8 cellular contexts compared by ENCODE assay signal in genomic region chrX:56764153-56764974, GRCh38. TPM values are rescaled to one million over a fixed set of nuclear protein-coding genes. Genes with fewer than 3 reads are reported as not detected.
A peak's percentile ranks its signal among the peaks of the same experiment; 100 is the strongest.
DNase-seq lines count a peak whose midpoint lies in the region; ATAC-seq, FAIRE-seq and TF ChIP-seq lines count a peak whose summit lies in the region.

No MANE protein-coding gene starts in this region.

- no peaks in the 10 kb centered on the region for H3K9me3 Mint-ChIP-seq in activated T-helper 1 cell treated with anti-CD3 and anti-CD28 coated beads, Interleukin-12 subunit alpha, Interleukin-12 subunit beta, Interleukin-2, Interleukin-4 antibody, amounts not matched to agents 30 ng/mL and 10 ng/mL and 1 ng/mL, durations not matched to agents 14 hours and 24 hours and 36 hours

- peak overlapping the region; percentile 93 for H3K27ac ChIP-seq in KMS-11

- H3K79me2 ChIP-seq in KMS-11 (ENCODE audit: insufficient read depth, low read depth), result no peaks in the 10 kb centered on the region

- intact Hi-C loops in activated T-helper 1 cell treated with anti-CD3 and anti-CD28 coated beads, Interleukin-12 subunit alpha, Interleukin-12 subunit beta, Interleukin-2, Interleukin-4 antibody, amounts not matched to agents 30 ng/mL and 10 ng/mL and 1 ng/mL, durations not matched to agents 14 hours and 24 hours and 36 hours (cut with micrococcal nuclease), result no loop called here

- H3K27me3 Mint-ChIP-seq in activated T-helper 1 cell treated with anti-CD3 and anti-CD28 coated beads, Interleukin-12 subunit alpha, Interleukin-12 subunit beta, Interleukin-2, Interleukin-4 antibody, amounts not matched to agents 30 ng/mL and 10 ng/mL and 1 ng/mL, durations not matched to agents 14 hours and 24 hours and 36 hours (ENCODE audit: insufficient read depth), result no peaks in the 10 kb centered on the region

- H3K4me3 ChIP-seq in KMS-11 (IDR thresholded peaks at IDR 0.05; ENCODE audit: insufficient read depth, low read depth, low read length), result no peak overlapping the region

- peak overlapping the region; percentile 97 for H3K27ac Mint-ChIP-seq in activated T-helper 1 cell treated with anti-CD3 and anti-CD28 coated beads, Interleukin-12 subunit alpha, Interleukin-12 subunit beta, Interleukin-2, Interleukin-4 antibody, amounts not matched to agents 30 ng/mL and 10 ng/mL and 1 ng/mL, durations not matched to agents 14 hours and 24 hours and 36 hours

- H3K4me1 ChIP-seq in KMS-11 (ENCODE audit: low read depth, poor library complexity, severe bottlenecking), result peaks cover 37% of the 10 kb centered on the region

- peak overlapping the region; percentile 91 for H3K4me2 ChIP-seq in KMS-11

- H4K20me1 ChIP-seq in KMS-11 (ENCODE audit: insufficient read depth), result no peaks in the 10 kb centered on the region

- peak; percentile 55 for ATAC-seq in GM21737 (IDR thresholded peaks at IDR 0.05; ENCODE audit: unreplicated experiment)

- no peaks in the 10 kb centered on the region for H3K36me3 ChIP-seq in KMS-11 (ENCODE audit: insufficient read depth)

- peak overlapping the region; percentile 91 for H3K9ac ChIP-seq in KMS-11

- no peak for FAIRE-seq in frontal cortex (lab: Jason Lieb, UNC)

- peak overlapping the region; percentile 83 for H2AFZ ChIP-seq in KMS-11 (ENCODE audit: low read depth)

- DNase-seq in Daoy (ENCODE audit: low read depth) (peak; percentile 19), frontal cortex (ENCODE audit: low spot score in 2 of 2) (peak; percentile 58 to 79), pons (ENCODE audit: low spot score) (peak; percentile 93), COR-L47 (lab: John Stamatoyannopoulos, UW) (no peak), NCI-H2029 (lab: John Stamatoyannopoulos, UW) (no peak)
- DNase-seq in activated T-helper 1 cell treated with anti-CD3 and anti-CD28 coated beads, Interleukin-12 subunit alpha, Interleukin-12 subunit beta, Interleukin-2, Interleukin-4 antibody, amounts not matched to agents 30 ng/mL and 10 ng/mL and 1 ng/mL, durations not matched to agents 14 hours and 24 hours and 36 hours (ENCODE audit: low spot score), result peak; percentile 60

- TF ChIP-seq CTCF in KMS-11 (conservative IDR thresholded peaks at IDR 0.05; ENCODE audit: low read depth, low read length), result peak; percentile 63

- no peaks in the 10 kb centered on the region for H3K27me3 ChIP-seq in KMS-11 (ENCODE audit: insufficient read depth, low read depth)

- H3K4me3 Mint-ChIP-seq in activated T-helper 1 cell treated with anti-CD3 and anti-CD28 coated beads, Interleukin-12 subunit alpha, Interleukin-12 subunit beta, Interleukin-2, Interleukin-4 antibody, amounts not matched to agents 30 ng/mL and 10 ng/mL and 1 ng/mL, durations not matched to agents 14 hours and 24 hours and 36 hours, result peak overlapping the region; percentile 80

- peaks cover 1% of the 10 kb centered on the region for H3K36me3 Mint-ChIP-seq in activated T-helper 1 cell treated with anti-CD3 and anti-CD28 coated beads, Interleukin-12 subunit alpha, Interleukin-12 subunit beta, Interleukin-2, Interleukin-4 antibody, amounts not matched to agents 30 ng/mL and 10 ng/mL and 1 ng/mL, durations not matched to agents 14 hours and 24 hours and 36 hours (ENCODE audit: low read depth)

- H3K4me1 Mint-ChIP-seq in activated T-helper 1 cell treated with anti-CD3 and anti-CD28 coated beads, Interleukin-12 subunit alpha, Interleukin-12 subunit beta, Interleukin-2, Interleukin-4 antibody, amounts not matched to agents 30 ng/mL and 10 ng/mL and 1 ng/mL, durations not matched to agents 14 hours and 24 hours and 36 hours (ENCODE audit: low read depth), result peaks cover 50% of the 10 kb centered on the region

RNA-seq across cellular contexts. Expression of gene NBDY, which starts 35.3 kb away (rescaled TPM):
- 4.0 and 4.3 TPM in 2 replicates for total RNA-seq in Daoy (2014; rRNA removed; shearing (Covaris generic))
- total RNA-seq in activated T-helper 1 cell treated with anti-CD3 and anti-CD28 coated beads, Interleukin-12 subunit alpha, Interleukin-12 subunit beta, Interleukin-2, Interleukin-4 antibody, amounts not matched to agents 30 ng/mL and 10 ng/mL and 1 ng/mL, durations not matched to agents 14 hours and 24 hours and 36 hours, result 29.3 and 36.7 TPM in 2 replicates
- 8.6 TPM for total RNA-seq in frontal cortex

Comparison
In these comparisons a context has a peak if more than half of its experiments do, and no peak if none do; other contexts are left out.
1. DNase-seq: peak in Daoy (single experiment), activated T-helper 1 cell treated with anti-CD3 and anti-CD28 coated beads, Interleukin-12 subunit alpha, Interleukin-12 subunit beta, Interleukin-2, Interleukin-4 antibody, amounts not matched to agents 30 ng/mL and 10 ng/mL and 1 ng/mL, durations not matched to agents 14 hours and 24 hours and 36 hours (single experiment), frontal cortex (2 of 2) and pons (single experiment); none in COR-L47 (single experiment) and NCI-H2029 (single experiment).